In genomic region chr2:56034258-56034657, GRCh38 we compare ENCODE assay signal across 19 cellular contexts.
DNase-seq lines count a peak whose midpoint lies in the region; ATAC-seq, FAIRE-seq and TF ChIP-seq lines count a peak whose summit lies in the region.
"Had no signal": no experiment of that assay in that cellular context is flagged by ENCODE, and none has a peak within 500 bp of the region (broad histone marks: within the 10 kb centered on the region; RNA-seq: fewer than 3 reads in every experiment).

No MANE protein-coding gene starts in this region.

- H3F3A ChIP-seq in PC-3 (ENCODE audit: low read length, unreplicated experiment) (no peaks in the 10 kb centered on the region), SK-N-SH (replicated peaks; ENCODE audit: insufficient read depth) (no peaks in the 10 kb centered on the region)

- TF ChIP-seq CTCF in A549 (IDR thresholded peaks at IDR 0.05): no peak
- TF ChIP-seq CTCF in PC-3 (conservative IDR thresholded peaks at IDR 0.05; ENCODE audit: low read depth, low read length): no peak
- TF ChIP-seq CTCF in bronchial epithelial cell (IDR thresholded peaks at IDR 0.05; ENCODE audit: insufficient read depth, low read length, severe bottlenecking): no peak
- no peak for TF ChIP-seq CTCF in vagina (IDR thresholded peaks at IDR 0.05)
- no peak for TF ChIP-seq CTCF in SK-N-SH (IDR thresholded peaks at IDR 0.05)

- no peaks in the 10 kb centered on the region for H3K9me3 ChIP-seq in A549
- H3K9me3 ChIP-seq in PC-3 (ENCODE audit: low read length): no peaks in the 10 kb centered on the region
- no peaks in the 10 kb centered on the region for H3K9me3 ChIP-seq in vagina
- H3K9me3 ChIP-seq in SK-N-SH: no peaks in the 10 kb centered on the region
- H3K9me3 ChIP-seq: BLaER1 treated with 17β-estradiol and CSF1 and Interleukin-3, amounts not matched to agents 10 nM and 100 nM had no signal

- CTCF ChIA-PET in A549 (lab: Yijun Ruan, JAX): interaction anchor here (0.8 to 1.5 kb wide), 3 partner anchors 11 to 316 kb away, joined by 3 to 4 read pairs (median 3); no protein-coding TSS in a partner anchor
- CTCF ChIA-PET in PC-3 (lab: Charles Lee): no interaction called here
- CTCF ChIA-PET in SK-N-SH (lab: Yijun Ruan, JAX): no interaction called here

- no TSS peak for BruUV-seq in PC-3 (replicated peaks; lab: Mats Ljungman, UMichigan)

- ATAC-seq in A549 (peak in 1 of 2 experiments; percentile 56; a peak in 3 of 6 replicates), PC-3 (peak; percentile 71; the same call in 1 of the 2 replicates), HG02610 (IDR thresholded peaks at IDR 0.05; ENCODE audit: unreplicated experiment) (no peak)
- ATAC-seq: CD8-positive, alpha-beta T cell; K562 had no signal

- no peaks in the 10 kb centered on the region for H3K9me2 ChIP-seq in PC-3 (replicated peaks; ENCODE audit: low read length)
- H3K9me2 ChIP-seq in SK-N-SH: no peaks in the 10 kb centered on the region

- no peaks in the 10 kb centered on the region for H3K36me3 ChIP-seq in PC-3 (ENCODE audit: low read depth, low read length)
- H3K36me3 ChIP-seq in bronchial epithelial cell (ENCODE audit: control insufficient read depth, insufficient read depth, low read length): no peaks in the 10 kb centered on the region
- no peaks in the 10 kb centered on the region for H3K36me3 ChIP-seq in vagina
- no peaks in the 10 kb centered on the region for H3K36me3 ChIP-seq in SK-N-SH (replicated peaks in 1 of 2; ENCODE audit: control insufficient read depth in 1 of 2, insufficient read depth in 2 of 2, low read length in 1 of 2)
- H3K36me3 ChIP-seq: BLaER1 treated with 17β-estradiol and CSF1 and Interleukin-3, amounts not matched to agents 10 nM and 100 nM had no signal

- peaks cover 7% of the 10 kb centered on the region; the same call in 1 of the 3 replicates for H3K4me1 ChIP-seq in A549
- H3K4me1 ChIP-seq in PC-3 (ENCODE audit: insufficient read depth, low read length): peaks cover 7% of the 10 kb centered on the region
- no peaks in the 10 kb centered on the region for H3K4me1 ChIP-seq in vagina
- no peaks in the 10 kb centered on the region for H3K4me1 ChIP-seq in SK-N-SH (ENCODE audit: control insufficient read depth in 1 of 2, insufficient read depth in 2 of 2, low read depth in 1 of 2, low read length in 1 of 2)
- H3K4me1 ChIP-seq: BLaER1 treated with 17β-estradiol and CSF1 and Interleukin-3, amounts not matched to agents 10 nM and 100 nM had no signal

- intact Hi-C loops in PC-3 (cut with micrococcal nuclease) (no loop called here), vagina (cut with DNase I) (no loop called here)

- H3K4me2 ChIP-seq in A549: 0 out of 3 replicates have a peak overlapping the region, but pooled peaks have one; percentile 17
- no peak overlapping the region for H3K4me2 ChIP-seq in PC-3 (ENCODE audit: low read length)
- H3K4me2 ChIP-seq in SK-N-SH: no peak overlapping the region
- H3K4me2 ChIP-seq: BLaER1 treated with 17β-estradiol and CSF1 and Interleukin-3, amounts not matched to agents 10 nM and 100 nM had no signal

- DNase-seq in A549 (ENCODE audit: low read depth in 1 of 2, low spot score in 1 of 2): no peak
- peak; percentile 55 for DNase-seq in ELR (ENCODE audit: low read depth)
- peak; percentile 63 for DNase-seq in PC-3
- peak; percentile 49 for DNase-seq in bronchial epithelial cell (ENCODE audit: low read depth)
- no peak for DNase-seq in activated CD4-positive, alpha-beta T cell treated with anti-CD3 and anti-CD28 coated beads, Interleukin-2, amount 50 U/mL, for 4 hours
- no peak for DNase-seq in vagina (ENCODE audit: extremely low spot score in 2 of 2)
- DNase-seq in SK-N-SH: no peak
- DNase-seq: 8988T; Calu3; CD8-positive, alpha-beta T cell; DMS79 treated with DMSO at 0.1 percent for 48 hours; GDM1; H9; IMR-90 had no signal

- H3K79me2 ChIP-seq in PC-3 (ENCODE audit: low read length) (no peaks in the 10 kb centered on the region), SK-N-SH (ENCODE audit: insufficient read depth) (no peaks in the 10 kb centered on the region)

- FAIRE-seq in A549 (lab: Jason Lieb, UNC) (no peak), bronchial epithelial cell (lab: Jason Lieb, UNC) (no peak)
- FAIRE-seq: H1, HTR-8/SVneo, K562 had no signal

- no peaks in the 10 kb centered on the region for H4K20me1 ChIP-seq in PC-3 (ENCODE audit: low read length)
- H4K20me1 ChIP-seq in SK-N-SH (ENCODE audit: insufficient read depth): no peaks in the 10 kb centered on the region
- H4K20me1 ChIP-seq: BLaER1 treated with 17β-estradiol and CSF1 and Interleukin-3, amounts not matched to agents 10 nM and 100 nM had no signal

- H2AFZ ChIP-seq in PC-3 (ENCODE audit: low read length) (no peak overlapping the region), SK-N-SH (ENCODE audit: low read depth) (no peak overlapping the region)

- POLR2A ChIA-PET in A549 (lab: Yijun Ruan, JAX): no interaction called here
- POLR2A ChIA-PET in PC-3 (lab: Charles Lee; ENCODE audit: unreplicated experiment): no interaction called here
- POLR2A ChIA-PET in SK-N-SH (lab: Yijun Ruan, JAX): no interaction called here

- TF ChIP-seq EP300 in A549 (IDR thresholded peaks at IDR 0.05) (no peak), SK-N-SH (IDR thresholded peaks at IDR 0.05; ENCODE audit: borderline replicate concordance in 1 of 2, low read depth in 1 of 2, low read length in 1 of 2) (no peak)

- TF ChIP-seq POLR2A in A549 (IDR thresholded peaks at IDR 0.05; ENCODE audit: low read length) (no peak), vagina (IDR thresholded peaks at IDR 0.05) (no peak)

- H3K4me3 ChIP-seq in A549 (no peak overlapping the region), PC-3 (ENCODE audit: low read length) (no peak overlapping the region), bronchial epithelial cell (ENCODE audit: low read depth, low read length) (no peak overlapping the region), vagina (no peak overlapping the region), SK-N-SH (ENCODE audit: low read depth in 2 of 2, low read length in 1 of 2) (no peak overlapping the region)
- H3K4me3 ChIP-seq: BLaER1 treated with 17β-estradiol and CSF1 and Interleukin-3, amounts not matched to agents 10 nM and 100 nM; K562 had no signal

- H3K9ac ChIP-seq in PC-3 (ENCODE audit: low read length): no peak overlapping the region
- no peak overlapping the region for H3K9ac ChIP-seq in SK-N-SH
- H3K9ac ChIP-seq: BLaER1 treated with 17β-estradiol and CSF1 and Interleukin-3, amounts not matched to agents 10 nM and 100 nM had no signal

- TF ChIP-seq RAD21 in A549 (conservative IDR thresholded peaks at IDR 0.05 in 1 of 2, IDR thresholded peaks at IDR 0.05 in 1 of 2) (no peak), SK-N-SH (IDR thresholded peaks at IDR 0.05; ENCODE audit: low read length) (no peak)

- H3K27me3 ChIP-seq in PC-3 (ENCODE audit: low read length): peaks cover 6% of the 10 kb centered on the region; the same call in 1 of the 2 replicates
- H3K27me3 ChIP-seq in bronchial epithelial cell (ENCODE audit: control insufficient read depth, insufficient read depth, low read length): no peaks in the 10 kb centered on the region
- H3K27me3 ChIP-seq in vagina: no peaks in the 10 kb centered on the region
- no peaks in the 10 kb centered on the region for H3K27me3 ChIP-seq in SK-N-SH (ENCODE audit: insufficient read depth)
- H3K27me3 ChIP-seq: BLaER1 treated with 17β-estradiol and CSF1 and Interleukin-3, amounts not matched to agents 10 nM and 100 nM had no signal

- H3K27ac ChIP-seq in A549 (no peak overlapping the region), PC-3 (ENCODE audit: low read length) (no peak overlapping the region), vagina (no peak overlapping the region), SK-N-SH (ENCODE audit: low read depth in 2 of 2, low read length in 1 of 2) (no peak overlapping the region)
- H3K27ac ChIP-seq: BLaER1 treated with 17β-estradiol and CSF1 and Interleukin-3, amounts not matched to agents 10 nM and 100 nM had no signal

- WGBS in A549 (ENCODE audit: missing lambda C conversion rate): 14% methylated on average over 3 of the region's 3 CpGs
- WGBS in SK-N-SH (ENCODE audit: low lambda C conversion rate): 10% methylated on average over 3 of the region's 3 CpGs

TF ChIP-seq in A549, 52 proteins besides CTCF, POLR2A, EP300 and RAD21:
- TF ChIP-seq HES2 (IDR thresholded peaks at IDR 0.05) (no peak), JUNB (IDR thresholded peaks at IDR 0.05) (no peak), JUN (IDR thresholded peaks at IDR 0.05) (no peak)

TF ChIP-seq in SK-N-SH, 30 proteins besides CTCF, POLR2A, EP300 and RAD21:
- no peak for TF ChIP-seq CHD2 (IDR thresholded peaks at IDR 0.05; ENCODE audit: low read length, partially characterized antibody)
- TF ChIP-seq IRF3 (IDR thresholded peaks at IDR 0.05; ENCODE audit: low read depth, low read length): no peak
- TF ChIP-seq GABPA (IDR thresholded peaks at IDR 0.05; ENCODE audit: low read depth): no peak

Comparison
In these comparisons a context has a peak if more than half of its experiments do, and no peak if none do; other contexts are left out.
1. DNase-seq: peak in ELR (single experiment), PC-3 (single experiment) and bronchial epithelial cell (single experiment); none in A549 (0 of 2), activated CD4-positive, alpha-beta T cell treated with anti-CD3 and anti-CD28 coated beads, Interleukin-2, amount 50 U/mL, for 4 hours (0 of 2), vagina (0 of 2) and SK-N-SH (single experiment).